Comparison of ENCODE assay signal across 15 cellular contexts in genomic region chr9:85224729-85225128, GRCh38.
DNase-seq lines count a peak whose midpoint lies in the region; FAIRE-seq and TF ChIP-seq lines count a peak whose summit lies in the region.
"Had no signal": no experiment of that assay in that cellular context is flagged by ENCODE, and none has a peak within 500 bp of the region (broad histone marks: within the 10 kb centered on the region; RNA-seq: fewer than 3 reads in every experiment).

No MANE protein-coding gene starts in this region.

- no peak overlapping the region for H3K4me3 Mint-ChIP-seq in HFFc6
- no peak overlapping the region for H3K4me3 Mint-ChIP-seq in activated CD4-positive, alpha-beta memory T cell treated with anti-CD3 and anti-CD28 coated beads for 36 hours

- TF ChIP-seq CTCF in A673 (conservative IDR thresholded peaks at IDR 0.05; ENCODE audit: low read depth, low read length), result no peak
- no peak for TF ChIP-seq CTCF in HFFc6 (IDR thresholded peaks at IDR 0.05)
- TF ChIP-seq CTCF in brain microvascular endothelial cell (IDR thresholded peaks at IDR 0.05; ENCODE audit: low read depth, low read length, missing control alignments), result no peak
- no peak for TF ChIP-seq CTCF in keratinocyte (optimal IDR thresholded peaks at IDR 0.05 in 1 of 3, IDR thresholded peaks at IDR 0.05 in 1 of 3, conservative IDR thresholded peaks at IDR 0.05 in 1 of 3; ENCODE audit: extremely low read depth in 1 of 3, insufficient read depth in 2 of 3, low read length in 3 of 3)

- H3K36me3 Mint-ChIP-seq in HFFc6 (ENCODE audit: low read depth), result no peaks in the 10 kb centered on the region
- H3K36me3 Mint-ChIP-seq in activated CD4-positive, alpha-beta memory T cell treated with anti-CD3 and anti-CD28 coated beads for 36 hours, result no peaks in the 10 kb centered on the region

- H3K4me1 Mint-ChIP-seq in HFFc6 (ENCODE audit: low read depth), result peaks cover 14% of the 10 kb centered on the region; the same call in 1 of the 2 replicates
- no peaks in the 10 kb centered on the region for H3K4me1 Mint-ChIP-seq in activated CD4-positive, alpha-beta memory T cell treated with anti-CD3 and anti-CD28 coated beads for 36 hours (ENCODE audit: low read depth)

- no TSS peak for BruUV-seq in A673 (replicated peaks; lab: Mats Ljungman, UMichigan)

- dilution Hi-C loops in keratinocyte (cut with MboI; ENCODE audit: extremely low pct_ligation_motif_present, low sequenced_read_pairs), result no loop called here

- peak overlapping the region; percentile 23 for H3K9ac ChIP-seq in keratinocyte (ENCODE audit: control insufficient read depth, extremely low read depth, insufficient read depth, low read length)

- peaks cover 31% of the 10 kb centered on the region for H3K9me3 Mint-ChIP-seq in HFFc6
- no peaks in the 10 kb centered on the region for H3K9me3 Mint-ChIP-seq in activated CD4-positive, alpha-beta memory T cell treated with anti-CD3 and anti-CD28 coated beads for 36 hours

- H3K27me3 ChIP-seq in A673 (replicated peaks; ENCODE audit: insufficient read depth, low read depth, low read length, poor library complexity) (peaks cover 9% of the 10 kb centered on the region), brain microvascular endothelial cell (replicated peaks) (no peaks in the 10 kb centered on the region), keratinocyte (ENCODE audit: control insufficient read depth, extremely low read depth, insufficient read depth, low read length) (no peaks in the 10 kb centered on the region)
- H3K27me3 ChIP-seq: spleen had no signal

- POLR2A ChIA-PET in A673 (lab: Charles Lee; ENCODE audit: low non-redundant PET), result no interaction called here
- POLR2A ChIA-PET in activated CD4-positive, alpha-beta memory T cell treated with anti-CD3 and anti-CD28 coated beads for 36 hours (lab: Charles Lee), result no interaction called here

- H3K4me2 ChIP-seq in keratinocyte (ENCODE audit: control insufficient read depth, extremely low read depth, insufficient read depth, low read depth, low read length), result peak overlapping the region; percentile 79

- no peak overlapping the region for H3K4me3 ChIP-seq in A673 (ENCODE audit: low read depth, low read length, poor library complexity, severe bottlenecking)
- H3K4me3 ChIP-seq in brain microvascular endothelial cell (ENCODE audit: low read depth, low read length), result no peak overlapping the region
- peak overlapping the region in 2 of 3 experiments; percentile 35 to 37 for H3K4me3 ChIP-seq in keratinocyte (ENCODE audit: control insufficient read depth in 2 of 3, extremely low read depth in 1 of 3, insufficient read depth in 2 of 3, low read depth in 1 of 3, low read length in 3 of 3)
- H3K4me3 ChIP-seq: spleen had no signal

- no peaks in the 10 kb centered on the region for H3K79me2 ChIP-seq in keratinocyte (ENCODE audit: control insufficient read depth, insufficient read depth, low read length)

- intact Hi-C loops in A673 (cut with micrococcal nuclease; ENCODE audit: unreplicated experiment), result no loop called here
- intact Hi-C loops in activated CD4-positive, alpha-beta memory T cell treated with anti-CD3 and anti-CD28 coated beads for 36 hours (cut with micrococcal nuclease), result no loop called here

- peak; percentile 96 for FAIRE-seq in keratinocyte (lab: Jason Lieb, UNC)
- FAIRE-seq: A204.1, HepG2 had no signal

- no peak overlapping the region for H2AFZ ChIP-seq in keratinocyte (ENCODE audit: control insufficient read depth, low read length)

- H3K36me3 ChIP-seq in A673 (ENCODE audit: insufficient read depth, low read length, poor library complexity, severe bottlenecking) (no peaks in the 10 kb centered on the region), brain microvascular endothelial cell (replicated peaks) (no peaks in the 10 kb centered on the region), keratinocyte (ENCODE audit: control insufficient read depth in 2 of 2, extremely low read depth in 1 of 2, insufficient read depth in 2 of 2, low read length in 2 of 2) (no peaks in the 10 kb centered on the region)
- H3K36me3 ChIP-seq: spleen had no signal

- in situ Hi-C loops in brain microvascular endothelial cell (cut with HindIII; ENCODE audit: low pct_ligation_motif_present, low sequenced_read_pairs), result no loop called here

- H4K20me1 ChIP-seq in keratinocyte (ENCODE audit: control insufficient read depth, extremely low read depth, insufficient read depth, low read length), result no peaks in the 10 kb centered on the region

- CTCF ChIA-PET in A673 (lab: Charles Lee), result no interaction called here
- CTCF ChIA-PET in activated CD4-positive, alpha-beta memory T cell treated with anti-CD3 and anti-CD28 coated beads for 36 hours (lab: Charles Lee), result interaction anchor here (0.6 kb wide), 1 partner anchor 102 kb away, joined by 4 read pairs; no protein-coding TSS in a partner anchor

- H3K9me1 ChIP-seq in keratinocyte (ENCODE audit: control insufficient read depth, extremely low read depth, insufficient read depth, low read length), result no peaks in the 10 kb centered on the region

- no peaks in the 10 kb centered on the region for H3K4me1 ChIP-seq in A673 (ENCODE audit: insufficient read depth, low read length, poor library complexity, severe bottlenecking)
- H3K4me1 ChIP-seq in keratinocyte (ENCODE audit: control insufficient read depth, extremely low read depth, insufficient read depth, low read length), result peaks cover 29% of the 10 kb centered on the region
- H3K4me1 ChIP-seq: spleen had no signal

- DNase-seq in A673 (ENCODE audit: low spot score) (peak; percentile 6), HFFc6 (peak; percentile 73), brain microvascular endothelial cell (peak; percentile 52), keratinocyte (ENCODE audit: low read depth, low spot score) (no peak), HCEC 1CT (no peak), NCI-H510A (lab: John Stamatoyannopoulos, UW) (no peak), globus pallidus (ENCODE audit: low spot score) (no peak)
- DNase-seq in activated CD4-positive, alpha-beta memory T cell treated with anti-CD3 and anti-CD28 coated beads for 36 hours, result no peak
- DNase-seq: activated naive CD4-positive, alpha-beta T cell; DMS79; NCI-H1092 treated with DMSO at 0.1 percent for 48 hours; NCI-H345; spleen had no signal

- no peaks in the 10 kb centered on the region for H3K27me3 Mint-ChIP-seq in HFFc6 (ENCODE audit: insufficient read depth)
- H3K27me3 Mint-ChIP-seq in activated CD4-positive, alpha-beta memory T cell treated with anti-CD3 and anti-CD28 coated beads for 36 hours, result no peaks in the 10 kb centered on the region

- H3K9me3 ChIP-seq in A673 (ENCODE audit: low read depth, low read length, poor library complexity, severe bottlenecking), result no peaks in the 10 kb centered on the region
- no peaks in the 10 kb centered on the region for H3K9me3 ChIP-seq in keratinocyte (ENCODE audit: control insufficient read depth, low read depth, low read length)
- H3K9me3 ChIP-seq: spleen had no signal

- H3K27ac Mint-ChIP-seq in HFFc6, result no peak overlapping the region; the same call in 1 of the 2 replicates
- no peak overlapping the region for H3K27ac Mint-ChIP-seq in activated CD4-positive, alpha-beta memory T cell treated with anti-CD3 and anti-CD28 coated beads for 36 hours

- H3K27ac ChIP-seq in A673 (ENCODE audit: low read depth, low read length, poor library complexity, severe bottlenecking) (no peak overlapping the region), brain microvascular endothelial cell (no peak overlapping the region), keratinocyte (ENCODE audit: control insufficient read depth, insufficient read depth, low read length) (peak overlapping the region; percentile 82)
- H3K27ac ChIP-seq: spleen had no signal

Comparison
In these comparisons a context has a peak if more than half of its experiments do, and no peak if none do; other contexts are left out.
1. DNase-seq: peak in A673 (single experiment), HFFc6 (single experiment) and brain microvascular endothelial cell (single experiment); none in keratinocyte (single experiment), HCEC 1CT (single experiment), NCI-H510A (single experiment), globus pallidus (single experiment) and activated CD4-positive, alpha-beta memory T cell treated with anti-CD3 and anti-CD28 coated beads for 36 hours (single experiment).
2. H3K4me3 ChIP-seq: peak in keratinocyte (2 of 3); none in A673 (single experiment) and brain microvascular endothelial cell (single experiment).